Comparison of ENCODE assay signal across 8 cellular contexts in genomic region chr9:4671737-4672136, GRCh38. TPM values are rescaled to one million over a fixed set of nuclear protein-coding genes. Genes with fewer than 3 reads are reported as not detected.
"Had no signal": no experiment of that assay in that cellular context is flagged by ENCODE, and none has a peak within 500 bp of the region (broad histone marks: within the 10 kb centered on the region; RNA-seq: fewer than 3 reads in every experiment).

No MANE protein-coding gene starts in this region.

- H3K9me3 Mint-ChIP-seq: HFFc6 had no signal

- ATAC-seq: HCT116, K562 had no signal

- DNase-seq: GM23248, GOT3, H7, HFFc6, IMR-90 had no signal

- H3K27ac Mint-ChIP-seq: HFFc6 had no signal

- H3K4me3 Mint-ChIP-seq: HFFc6 had no signal

RNA-seq across cellular contexts. Expression of gene SPATA6L, which starts 5.5 kb away (rescaled TPM):
- total RNA-seq: H4 had no signal
